ENCODE assay signal across 18 cellular contexts in the genomic region with DNA sequence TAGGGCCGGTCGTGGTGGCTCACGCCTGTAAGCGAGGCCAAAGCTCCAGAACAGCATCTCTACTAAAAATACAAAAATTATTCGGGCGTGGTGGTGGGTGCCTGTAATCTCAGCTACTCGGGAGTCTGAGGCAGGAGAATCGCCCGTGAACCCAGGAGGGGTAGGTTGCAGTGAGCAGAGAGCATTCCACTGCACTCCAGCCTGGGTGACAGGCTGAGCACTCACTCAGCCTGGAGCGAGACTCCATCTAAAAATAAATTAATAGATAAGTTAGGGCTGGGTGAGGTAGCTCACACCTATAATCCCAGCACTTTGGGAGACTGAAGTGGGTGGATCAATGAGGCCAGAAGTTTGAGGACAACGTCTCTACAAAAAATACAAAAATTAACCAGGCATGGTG. TPM values are rescaled to one million over a fixed set of nuclear protein-coding genes. Genes with fewer than 3 reads are reported as not detected.
A peak's percentile ranks its signal among the peaks of the same experiment; 100 is the strongest.
DNase-seq lines count a peak whose midpoint lies in the region; ATAC-seq and TF ChIP-seq lines count a peak whose summit lies in the region.
"Had no signal": no experiment of that assay in that cellular context is flagged by ENCODE, and none has a peak within 500 bp of the region (broad histone marks: within the 10 kb centered on the region; RNA-seq: fewer than 3 reads in every experiment).

No MANE protein-coding gene starts in this region.

- H3K36me3 ChIP-seq in CD8-positive, alpha-beta memory T cell (ENCODE audit: insufficient read depth, low read length), result no peaks in the 10 kb centered on the region
- H3K36me3 ChIP-seq in naive thymus-derived CD4-positive, alpha-beta T cell (ENCODE audit: control insufficient read depth in 2 of 3, insufficient read depth in 3 of 3, low read length in 3 of 3), result no peaks in the 10 kb centered on the region
- H3K36me3 ChIP-seq: cardiac muscle cell, MG63 had no signal

- H3K27ac ChIP-seq in CD8-positive, alpha-beta memory T cell (ENCODE audit: low read depth, low read length), result no peak overlapping the region
- H3K27ac ChIP-seq in naive thymus-derived CD4-positive, alpha-beta T cell (ENCODE audit: low read depth, low read length), result peak overlapping the region; percentile 87
- H3K27ac ChIP-seq: cardiac muscle cell had no signal

- no peak for ATAC-seq in activated CD8-positive, alpha-beta T cell treated with anti-CD3 and anti-CD28 coated beads for 36 hours
- ATAC-seq in activated CD8-positive, alpha-beta T cell treated with anti-CD3 and anti-CD28 coated beads, Interleukin-2, amount 10 ng/mL, durations not matched to agents 7 days and 5 days, result no peak
- no peak for ATAC-seq in activated T-helper 17 cell treated with anti-CD3 and anti-CD28 coated beads, Interleukin-2, amount 50 U/mL, for 72 hours (replicated peaks)
- no peak for ATAC-seq in naive thymus-derived CD4-positive, alpha-beta T cell
- ATAC-seq in GM21390 (IDR thresholded peaks at IDR 0.05; ENCODE audit: unreplicated experiment), result no peak
- ATAC-seq: PC-3 had no signal

- no peak overlapping the region for H3K27ac Mint-ChIP-seq in activated CD8-positive, alpha-beta T cell treated with anti-CD3 and anti-CD28 coated beads for 36 hours
- no peak overlapping the region for H3K27ac Mint-ChIP-seq in activated CD8-positive, alpha-beta T cell treated with anti-CD3 and anti-CD28 coated beads, Interleukin-2, amount 10 ng/mL, durations not matched to agents 7 days and 5 days
- H3K27ac Mint-ChIP-seq in CD8-positive, alpha-beta memory T cell, result peak overlapping the region in 6 of 8 donors; percentile 24 to 98 (median 90)
- H3K27ac Mint-ChIP-seq in activated T-helper 17 cell treated with anti-CD3 and anti-CD28 coated beads, Interleukin-2, amount 50 U/mL, for 72 hours, result no peak overlapping the region
- H3K27ac Mint-ChIP-seq in naive thymus-derived CD4-positive, alpha-beta T cell, result peak overlapping the region in 7 of 9 donors; percentile 51 to 99 (median 95)
- H3K27ac Mint-ChIP-seq: type B pancreatic cell had no signal

- TF ChIP-seq CTCF in activated CD8-positive, alpha-beta T cell treated with anti-CD3 and anti-CD28 coated beads for 36 hours (IDR thresholded peaks at IDR 0.05), result no peak

- intact Hi-C loops in activated CD8-positive, alpha-beta T cell treated with anti-CD3 and anti-CD28 coated beads for 36 hours (cut with micrococcal nuclease), result loop anchor here (10.0 kb wide), 1 partner anchor 65 kb away; no protein-coding TSS in a partner anchor
- intact Hi-C loops in naive thymus-derived CD4-positive, alpha-beta T cell (cut with micrococcal nuclease), result loop anchor here (2.0 to 5.0 kb wide), 3 partner anchors 47 to 215 kb away; a partner anchor contains a TSS

- no peaks in the 10 kb centered on the region for H3K9me3 Mint-ChIP-seq in activated CD8-positive, alpha-beta T cell treated with anti-CD3 and anti-CD28 coated beads for 36 hours
- no peaks in the 10 kb centered on the region for H3K9me3 Mint-ChIP-seq in activated CD8-positive, alpha-beta T cell treated with anti-CD3 and anti-CD28 coated beads, Interleukin-2, amount 10 ng/mL, durations not matched to agents 7 days and 5 days (ENCODE audit: insufficient read depth)
- H3K9me3 Mint-ChIP-seq in CD8-positive, alpha-beta memory T cell, result no peaks in the 10 kb centered on the region
- H3K9me3 Mint-ChIP-seq in activated T-helper 17 cell treated with anti-CD3 and anti-CD28 coated beads, Interleukin-2, amount 50 U/mL, for 72 hours, result no peaks in the 10 kb centered on the region
- H3K9me3 Mint-ChIP-seq in naive thymus-derived CD4-positive, alpha-beta T cell, result peaks cover 0 to 3% (median 0%) of the 10 kb centered on the region in 11 donors
- H3K9me3 Mint-ChIP-seq: type B pancreatic cell had no signal

- H3K27me3 ChIP-seq in CD8-positive, alpha-beta memory T cell (ENCODE audit: insufficient read depth, low read length, poor library complexity, severe bottlenecking), result no peaks in the 10 kb centered on the region
- H3K27me3 ChIP-seq in naive thymus-derived CD4-positive, alpha-beta T cell (ENCODE audit: control insufficient read depth in 2 of 2, insufficient read depth in 2 of 2, low read length in 2 of 2), result no peaks in the 10 kb centered on the region
- H3K27me3 ChIP-seq: cardiac muscle cell, MG63 had no signal

- peak overlapping the region; percentile 15 for H3K4me3 Mint-ChIP-seq in activated CD8-positive, alpha-beta T cell treated with anti-CD3 and anti-CD28 coated beads for 36 hours
- no peak overlapping the region for H3K4me3 Mint-ChIP-seq in activated CD8-positive, alpha-beta T cell treated with anti-CD3 and anti-CD28 coated beads, Interleukin-2, amount 10 ng/mL, durations not matched to agents 7 days and 5 days
- H3K4me3 Mint-ChIP-seq in CD8-positive, alpha-beta memory T cell, result peak overlapping the region in 5 of 7 donors; percentile 82 to 93 (median 87)
- peak overlapping the region; percentile 88 for H3K4me3 Mint-ChIP-seq in activated T-helper 17 cell treated with anti-CD3 and anti-CD28 coated beads, Interleukin-2, amount 50 U/mL, for 72 hours
- H3K4me3 Mint-ChIP-seq in naive thymus-derived CD4-positive, alpha-beta T cell, result peak overlapping the region in 9 of 10 donors; percentile 21 to 98 (median 88)

- DNase-seq in activated CD8-positive, alpha-beta T cell treated with anti-CD3 and anti-CD28 coated beads for 36 hours, result no peak
- DNase-seq in activated CD8-positive, alpha-beta T cell treated with anti-CD3 and anti-CD28 coated beads, Interleukin-2, amount 10 ng/mL, durations not matched to agents 7 days and 5 days, result no peak
- DNase-seq in CD8-positive, alpha-beta memory T cell, result no peak
- no peak for DNase-seq in naive thymus-derived CD4-positive, alpha-beta T cell
- DNase-seq in SKM-1 (lab: John Stamatoyannopoulos, UW; ENCODE audit: unreplicated experiment), result no peak
- no peak for DNase-seq in stimulated activated naive CD4-positive, alpha-beta T cell treated with Interleukin-2 at 50 U/mL for 16 hours (lab: John Stamatoyannopoulos, UW)
- DNase-seq: amygdala, H7, MG63, NCI-H1417, PC-3, SHP77, SW 1271 had no signal

- no peaks in the 10 kb centered on the region for H3K9me3 ChIP-seq in CD8-positive, alpha-beta memory T cell (ENCODE audit: low read length)
- no peaks in the 10 kb centered on the region for H3K9me3 ChIP-seq in naive thymus-derived CD4-positive, alpha-beta T cell (ENCODE audit: control insufficient read depth in 2 of 3, low read length in 3 of 3)
- H3K9me3 ChIP-seq: MG63 had no signal

- POLR2A ChIA-PET in activated CD8-positive, alpha-beta T cell treated with anti-CD3 and anti-CD28 coated beads for 36 hours (lab: Charles Lee), result interaction anchor here (0.6 to 1.7 kb wide), 3 partner anchors 9 to 71 kb away, joined by 3 to 6 read pairs (median 5); a partner anchor contains a TSS
- POLR2A ChIA-PET in activated CD8-positive, alpha-beta T cell treated with anti-CD3 and anti-CD28 coated beads, Interleukin-2, amount 10 ng/mL, durations not matched to agents 7 days and 5 days (lab: Charles Lee), result interaction anchor here (0.8 to 1.2 kb wide), 2 partner anchors 23 to 70 kb away, joined by 3 read pairs; a partner anchor contains a TSS
- POLR2A ChIA-PET in CD8-positive, alpha-beta memory T cell (lab: Charles Lee), result interaction anchor here (1.1 kb wide), 1 partner anchor 130 kb away, joined by 3 read pairs; no protein-coding TSS in a partner anchor
- POLR2A ChIA-PET in naive thymus-derived CD4-positive, alpha-beta T cell (lab: Charles Lee), result interaction anchor here (0.8 to 2.6 kb wide), 5 partner anchors 10 to 131 kb away, joined by 3 to 11 read pairs (median 3); a partner anchor contains a TSS

- H3K4me3 ChIP-seq in CD8-positive, alpha-beta memory T cell (ENCODE audit: low read length), result no peak overlapping the region
- no peak overlapping the region for H3K4me3 ChIP-seq in naive thymus-derived CD4-positive, alpha-beta T cell (ENCODE audit: low read length)
- H3K4me3 ChIP-seq: MG63 had no signal

- H3K27me3 Mint-ChIP-seq in activated CD8-positive, alpha-beta T cell treated with anti-CD3 and anti-CD28 coated beads for 36 hours, result no peaks in the 10 kb centered on the region
- peaks cover 6% of the 10 kb centered on the region for H3K27me3 Mint-ChIP-seq in activated CD8-positive, alpha-beta T cell treated with anti-CD3 and anti-CD28 coated beads, Interleukin-2, amount 10 ng/mL, durations not matched to agents 7 days and 5 days (ENCODE audit: low read depth)
- H3K27me3 Mint-ChIP-seq in CD8-positive, alpha-beta memory T cell, result no peaks in the 10 kb centered on the region
- no peaks in the 10 kb centered on the region for H3K27me3 Mint-ChIP-seq in activated T-helper 17 cell treated with anti-CD3 and anti-CD28 coated beads, Interleukin-2, amount 50 U/mL, for 72 hours
- H3K27me3 Mint-ChIP-seq in naive thymus-derived CD4-positive, alpha-beta T cell, result peaks cover 0 to 4% (median 0%) of the 10 kb centered on the region in 5 donors

- H3K4me1 Mint-ChIP-seq in activated CD8-positive, alpha-beta T cell treated with anti-CD3 and anti-CD28 coated beads for 36 hours (ENCODE audit: low read depth), result peaks cover 8% of the 10 kb centered on the region
- peaks cover 13% of the 10 kb centered on the region for H3K4me1 Mint-ChIP-seq in activated CD8-positive, alpha-beta T cell treated with anti-CD3 and anti-CD28 coated beads, Interleukin-2, amount 10 ng/mL, durations not matched to agents 7 days and 5 days (ENCODE audit: low read depth)
- peaks cover 13 to 32% (median 15%) of the 10 kb centered on the region in 3 donors for H3K4me1 Mint-ChIP-seq in CD8-positive, alpha-beta memory T cell
- H3K4me1 Mint-ChIP-seq in activated T-helper 17 cell treated with anti-CD3 and anti-CD28 coated beads, Interleukin-2, amount 50 U/mL, for 72 hours, result peaks cover 5% of the 10 kb centered on the region
- H3K4me1 Mint-ChIP-seq in naive thymus-derived CD4-positive, alpha-beta T cell, result peaks cover 6 to 29% (median 18%) of the 10 kb centered on the region in 7 donors

- no peaks in the 10 kb centered on the region for H3K36me3 Mint-ChIP-seq in activated CD8-positive, alpha-beta T cell treated with anti-CD3 and anti-CD28 coated beads for 36 hours (ENCODE audit: low read depth)
- H3K36me3 Mint-ChIP-seq in activated CD8-positive, alpha-beta T cell treated with anti-CD3 and anti-CD28 coated beads, Interleukin-2, amount 10 ng/mL, durations not matched to agents 7 days and 5 days (ENCODE audit: low read depth), result no peaks in the 10 kb centered on the region
- peaks cover 0 to 15% (median 5%) of the 10 kb centered on the region in 3 donors for H3K36me3 Mint-ChIP-seq in CD8-positive, alpha-beta memory T cell
- H3K36me3 Mint-ChIP-seq in activated T-helper 17 cell treated with anti-CD3 and anti-CD28 coated beads, Interleukin-2, amount 50 U/mL, for 72 hours (ENCODE audit: low read depth), result no peaks in the 10 kb centered on the region
- H3K36me3 Mint-ChIP-seq in naive thymus-derived CD4-positive, alpha-beta T cell, result peaks cover 0 to 5% (median 0%) of the 10 kb centered on the region in 5 donors
- H3K36me3 Mint-ChIP-seq: type B pancreatic cell had no signal

- CTCF ChIA-PET in activated CD8-positive, alpha-beta T cell treated with anti-CD3 and anti-CD28 coated beads for 36 hours (lab: Charles Lee), result interaction anchor here (1.0 to 1.4 kb wide), 2 partner anchors 10 to 45 kb away, joined by 3 to 5 read pairs; a partner anchor contains a TSS
- CTCF ChIA-PET in activated CD8-positive, alpha-beta T cell treated with anti-CD3 and anti-CD28 coated beads, Interleukin-2, amount 10 ng/mL, durations not matched to agents 7 days and 5 days (lab: Charles Lee), result interaction anchor here (1.6 to 1.7 kb wide), 2 partner anchors 10 to 58 kb away, joined by 4 to 6 read pairs; a partner anchor contains a TSS
- CTCF ChIA-PET in CD8-positive, alpha-beta memory T cell (lab: Charles Lee), result interaction anchor here (0.7 to 3.0 kb wide), 4 partner anchors 10 to 140 kb away, joined by 3 to 15 read pairs (median 5); a partner anchor contains a TSS
- CTCF ChIA-PET in naive thymus-derived CD4-positive, alpha-beta T cell (lab: Charles Lee), result interaction anchor here (0.7 to 1.9 kb wide), 4 partner anchors 10 to 127 kb away, joined by 3 to 5 read pairs (median 4); a partner anchor contains a TSS

- peaks cover 14% of the 10 kb centered on the region for H3K4me1 ChIP-seq in CD8-positive, alpha-beta memory T cell (ENCODE audit: insufficient read depth, low read length)
- peaks cover 0 to 4% of the 10 kb centered on the region in 2 donors for H3K4me1 ChIP-seq in naive thymus-derived CD4-positive, alpha-beta T cell (ENCODE audit: control insufficient read depth in 2 of 2, insufficient read depth in 2 of 2, low read length in 2 of 2)

RNA-seq across cellular contexts. Expression of a gene that starts 10.2 kb away (rescaled TPM):
- 10 to 100 TPM; 21.6 to 22.8 TPM for total RNA-seq in activated CD8-positive, alpha-beta T cell treated with anti-CD3 and anti-CD28 coated beads for 36 hours
- 10 to 100 TPM; 27.0 to 28.5 TPM for total RNA-seq in activated CD8-positive, alpha-beta T cell treated with anti-CD3 and anti-CD28 coated beads, Interleukin-2, amount 10 ng/mL, durations not matched to agents 7 days and 5 days
- total RNA-seq in CD8-positive, alpha-beta memory T cell, result 10 to 100 TPM; 19.9 to 21.0 TPM
- polyA plus RNA-seq in CD8-positive, alpha-beta memory T cell, result 4.1 TPM
- 10 to 100 TPM; 15.2 to 20.9 TPM for total RNA-seq in activated T-helper 17 cell treated with anti-CD3 and anti-CD28 coated beads, Interleukin-2, amount 50 U/mL, for 72 hours
- total RNA-seq in naive thymus-derived CD4-positive, alpha-beta T cell, result 10 to 100 TPM; 27.7 to 51.5 (median 33.8) TPM
- 1 to 10 TPM; 4.3 to 5.1 TPM for polyA plus RNA-seq in naive thymus-derived CD4-positive, alpha-beta T cell

RNA-seq across cellular contexts. Expression of a gene that starts 39.6 kb away (rescaled TPM):
- total RNA-seq in activated CD8-positive, alpha-beta T cell treated with anti-CD3 and anti-CD28 coated beads for 36 hours, result 1 to 10 TPM; 2.4 to 3.8 TPM
- total RNA-seq in activated CD8-positive, alpha-beta T cell treated with anti-CD3 and anti-CD28 coated beads, Interleukin-2, amount 10 ng/mL, durations not matched to agents 7 days and 5 days, result under 1 TPM; 0.24 to 0.37 TPM
- 1 to 10 TPM; 2.4 to 2.9 TPM for total RNA-seq in CD8-positive, alpha-beta memory T cell
- 10.1 TPM for polyA plus RNA-seq in CD8-positive, alpha-beta memory T cell
- total RNA-seq in activated T-helper 17 cell treated with anti-CD3 and anti-CD28 coated beads, Interleukin-2, amount 50 U/mL, for 72 hours, result not detected
- total RNA-seq in naive thymus-derived CD4-positive, alpha-beta T cell, result 1 to 10 TPM in 2 of 5 experiments, under 1 TPM in 3; 0.12 to 7.0 (median 0.92) TPM
- polyA plus RNA-seq in naive thymus-derived CD4-positive, alpha-beta T cell, result 1 to 10 TPM; 1.9 to 2.5 TPM
- total RNA-seq: HT-29 had no signal

Comparison
In these comparisons a context has a peak if more than half of its experiments do, and no peak if none do; other contexts are left out.
1. H3K27ac Mint-ChIP-seq: peak in CD8-positive, alpha-beta memory T cell (6 of 8) and naive thymus-derived CD4-positive, alpha-beta T cell (7 of 9); none in activated CD8-positive, alpha-beta T cell treated with anti-CD3 and anti-CD28 coated beads for 36 hours (single experiment), activated CD8-positive, alpha-beta T cell treated with anti-CD3 and anti-CD28 coated beads, Interleukin-2, amount 10 ng/mL, durations not matched to agents 7 days and 5 days (single experiment) and activated T-helper 17 cell treated with anti-CD3 and anti-CD28 coated beads, Interleukin-2, amount 50 U/mL, for 72 hours (single experiment).